Comparison of ENCODE assay signal across 9 cellular contexts in the genomic region with DNA sequence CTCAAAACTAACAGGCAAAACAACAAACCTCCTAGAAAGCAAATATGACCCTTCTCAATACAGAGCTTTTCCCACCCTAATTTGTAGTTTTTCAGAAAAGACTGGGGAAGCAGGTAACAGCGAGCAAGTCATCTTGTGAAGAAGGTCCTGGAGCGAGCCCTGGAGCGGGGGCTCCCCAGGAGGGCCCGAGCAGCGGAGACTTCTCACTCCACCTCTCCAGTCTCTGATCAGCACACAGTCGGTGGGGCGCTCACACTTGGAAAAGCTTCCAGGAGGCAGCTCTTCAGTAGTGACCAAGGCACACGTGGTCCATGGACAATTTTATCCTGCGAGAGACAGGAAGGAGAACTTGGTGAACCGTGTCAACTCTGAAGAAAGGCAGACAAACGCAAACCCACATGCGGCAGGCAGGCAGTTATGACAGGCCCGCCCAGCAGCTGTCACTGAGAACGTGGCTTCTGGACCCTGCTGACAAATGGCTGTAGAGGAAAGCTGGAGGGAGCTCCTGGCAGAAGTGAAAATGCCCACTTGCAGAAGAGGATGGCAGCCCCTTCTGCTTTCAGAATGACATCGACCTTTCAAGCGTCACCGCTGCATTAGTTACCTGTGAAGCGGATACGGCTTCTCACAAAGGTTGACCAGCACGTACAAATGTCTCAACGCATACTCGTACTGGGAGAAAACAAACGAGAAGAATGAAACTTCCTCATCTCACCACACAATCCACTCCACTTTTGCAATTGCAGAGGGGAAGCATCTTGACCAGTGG. TPM values are rescaled to one million over a fixed set of nuclear protein-coding genes. Genes with fewer than 3 reads are reported as not detected.
A peak's percentile ranks its signal among the peaks of the same experiment; 100 is the strongest.
DNase-seq lines count a peak whose midpoint lies in the region; ATAC-seq, FAIRE-seq and TF ChIP-seq lines count a peak whose summit lies in the region.
"Had no signal": no experiment of that assay in that cellular context is flagged by ENCODE, and none has a peak within 500 bp of the region (broad histone marks: within the 10 kb centered on the region; RNA-seq: fewer than 3 reads in every experiment).

No MANE protein-coding gene starts in this region.

- TF ChIP-seq EP300 in GM12878 (IDR thresholded peaks at IDR 0.05; ENCODE audit: borderline replicate concordance in 1 of 2, control insufficient read depth in 1 of 2, low read depth in 2 of 2, low read length in 2 of 2) (peak; percentile 50 to 70; a peak in 3 of 4 replicates), tibial nerve (IDR thresholded peaks at IDR 0.05) (peak; percentile 63 to 70)

- RAD21 ChIA-PET in GM12878 (lab: Charles Lee; ENCODE audit: unreplicated experiment), result interaction anchor here (0.7 to 1.9 kb wide), 6 partner anchors 26 to 115 kb away, joined by 3 to 10 read pairs (median 4); no protein-coding TSS in a partner anchor

- peaks cover 26% of the 10 kb centered on the region for H3K4me1 ChIP-seq in GM12878 (ENCODE audit: control insufficient read depth, insufficient read depth, low read length)
- H3K4me1 ChIP-seq in tibial nerve, result peaks cover 0 to 7% (median 2%) of the 10 kb centered on the region in 4 donors

- H3K4me3 ChIP-seq in GM12878, result 0 out of 2 replicates have a peak overlapping the region, but pooled peaks have one; percentile 2
- H3K4me3 ChIP-seq in tibial nerve, result no peak overlapping the region

- TF ChIP-seq POLR2A in GM12878 (IDR thresholded peaks at IDR 0.05; ENCODE audit: low read depth, low read length) (no peak), tibial nerve (IDR thresholded peaks at IDR 0.05) (no peak), H54 (IDR thresholded peaks at IDR 0.05; ENCODE audit: low read depth, low read length) (no peak)

- intact Hi-C loops in Right ventricle myocardium superior (cut with DNase I), result no loop called here
- intact Hi-C loops in cardiac septum (cut with DNase I), result no loop called here
- intact Hi-C loops in GM12878 (cut with micrococcal nuclease; ENCODE audit: unreplicated experiment), result loop anchor here (5.0 kb wide), 1 partner anchor 43 kb away; the partner anchor contains the start of gene LGMN

- SMC1A ChIA-PET in GM12878 (lab: Charles Lee; ENCODE audit: uncharacterized antibody, unreplicated experiment), result interaction anchor here (0.6 to 2.4 kb wide), 19 partner anchors 9 to 585 kb away, joined by 3 to 10 read pairs (median 4); no protein-coding TSS in a partner anchor

- H3K27me3 ChIP-seq in GM12878 (replicated peaks in 1 of 2; ENCODE audit: control insufficient read depth in 2 of 2, insufficient read depth in 2 of 2, low read length in 1 of 2) (no peaks in the 10 kb centered on the region), tibial nerve (no peaks in the 10 kb centered on the region)

- H3K36me3 ChIP-seq in GM12878 (ENCODE audit: control insufficient read depth in 2 of 2, insufficient read depth in 2 of 2, low read length in 1 of 2) (peaks cover 0 to 6% of the 10 kb centered on the region in 2 experiments; a peak in 1 of 4 replicates), tibial nerve (peaks cover 0 to 59% (median 0%) of the 10 kb centered on the region in 3 donors)

- DNase-seq in Right ventricle myocardium superior, result no peak
- no peak for DNase-seq in cardiac septum (ENCODE audit: low spot score)
- DNase-seq in GM12878 (ENCODE audit: low read depth, low spot score), result peak; percentile 92
- DNase-seq in tibial nerve (ENCODE audit: low spot score in 2 of 2), result peak in 1 of 2 donors; percentile 38
- DNase-seq in superior temporal gyrus (ENCODE audit: extremely low spot score), result no peak
- no peak for DNase-seq in T1000 (lab: John Stamatoyannopoulos, UW)
- no peak for DNase-seq in H54 (ENCODE audit: insufficient read length, low spot score)

- TF ChIP-seq CTCF in GM12878 (IDR thresholded peaks at IDR 0.05 in 2 of 3, conservative IDR thresholded peaks at IDR 0.05 in 1 of 3; ENCODE audit: control insufficient read depth in 2 of 3, extremely low read depth in 1 of 3, insufficient read depth in 1 of 3, low read depth in 3 of 3, low read length in 3 of 3), result no peak
- no peak for TF ChIP-seq CTCF in tibial nerve (IDR thresholded peaks at IDR 0.05)

- CTCF ChIA-PET in GM12878 (lab: Yijun Ruan, JAX), result interaction anchor here (0.6 to 1.7 kb wide), 9 partner anchors 9 to 664 kb away, joined by 3 to 7 read pairs (median 4); no protein-coding TSS in a partner anchor

- POLR2A ChIA-PET in GM12878 (lab: Charles Lee), result interaction anchor here (0.8 to 1.8 kb wide), 6 partner anchors 27 to 127 kb away, joined by 3 to 7 read pairs (median 4); partner anchors contain the start of gene LGMN

- peak; percentile 97 for FAIRE-seq in GM12878 (lab: Jason Lieb, UNC)
- no peak for FAIRE-seq in H54 (lab: Jason Lieb, UNC)
- FAIRE-seq: astrocyte had no signal

- no peaks in the 10 kb centered on the region for H4K20me1 ChIP-seq in GM12878 (ENCODE audit: control insufficient read depth, insufficient read depth)

- peak overlapping the region; percentile 58 for H3K4me2 ChIP-seq in GM12878 (ENCODE audit: control insufficient read depth, insufficient read depth)

- H3K9ac ChIP-seq in GM12878 (ENCODE audit: control insufficient read depth, insufficient read depth, low read length), result 0 out of 2 replicates have a peak overlapping the region, but pooled peaks have one; percentile 1

- in situ Hi-C loops in GM12878 (cut with MboI), result no loop called here

- BruUV-seq in GM12878 (replicated peaks; lab: Mats Ljungman, UMichigan), result TSS peak; percentile 61

- H3K27ac ChIP-seq in GM12878 (ENCODE audit: control insufficient read depth, insufficient read depth), result peak overlapping the region; percentile 29; the same call in 1 of the 2 replicates
- peak overlapping the region in 1 of 4 donors; percentile 42 for H3K27ac ChIP-seq in tibial nerve

- H2AFZ ChIP-seq in GM12878 (ENCODE audit: control insufficient read depth, low read depth, low read length), result no peak overlapping the region

- 6% methylated on average over 23 of the region's 23 CpGs for WGBS in GM12878 (ENCODE audit: insufficient coverage, insufficient replicate concordance, low lambda C conversion rate, missing lambda C conversion rate)
- WGBS in tibial nerve, 2 donors, result 81 to 84% methylated on average over 23 of the region's 23 CpGs

- H3K9me3 ChIP-seq in GM12878 (replicated peaks; ENCODE audit: control insufficient read depth, insufficient read depth, low read length) (no peaks in the 10 kb centered on the region), tibial nerve (no peaks in the 10 kb centered on the region)

- TF ChIP-seq RAD21 in GM12878 (IDR thresholded peaks at IDR 0.05; ENCODE audit: insufficient read depth, low read depth, low read length), result no peak

- no peaks in the 10 kb centered on the region for H3K79me2 ChIP-seq in GM12878 (ENCODE audit: control insufficient read depth, insufficient read depth, low read length)

- ATAC-seq in Right ventricle myocardium superior (ENCODE audit: poor library complexity) (peak; percentile 53), HG03103 (IDR thresholded peaks at IDR 0.05; ENCODE audit: low read depth, unreplicated experiment) (peak; percentile 89), GM12878 (peak; percentile 97)

TF ChIP-seq in GM12878, 131 proteins besides CTCF, POLR2A, EP300 and RAD21 (continues in another document):
- TF ChIP-seq SMAD1 (IDR thresholded peaks at IDR 0.05; ENCODE audit: low read depth, partially characterized antibody), result no peak
- TF ChIP-seq NFIC (IDR thresholded peaks at IDR 0.05; ENCODE audit: low read depth, low read length), result 0 out of 2 replicates have a peak, but pooled peaks have one; percentile 54
- TF ChIP-seq KAT2A (conservative IDR thresholded peaks at IDR 0.05; ENCODE audit: control insufficient read depth, low read depth, low read length), result no peak
- TF ChIP-seq PBX3 (IDR thresholded peaks at IDR 0.05; ENCODE audit: insufficient replicate concordance, low read depth, low read length), result peak; percentile 82
- TF ChIP-seq HCFC1 (IDR thresholded peaks at IDR 0.05; ENCODE audit: low read length), result no peak
- no peak for TF ChIP-seq FOXK2 (IDR thresholded peaks at IDR 0.05)
- TF ChIP-seq BACH1 (IDR thresholded peaks at IDR 0.05; ENCODE audit: borderline replicate concordance), result peak; percentile 21; the same call in 1 of the 2 replicates
- TF ChIP-seq CHD1 (IDR thresholded peaks at IDR 0.05; ENCODE audit: low read depth, low read length), result no peak
- TF ChIP-seq HDAC6 (IDR thresholded peaks at IDR 0.05; ENCODE audit: unreplicated experiment), result no peak
- TF ChIP-seq ZNF24 (IDR thresholded peaks at IDR 0.05), result no peak
- TF ChIP-seq MEF2A (IDR thresholded peaks at IDR 0.05; ENCODE audit: insufficient read depth, low read depth, low read length), result no peak

RNA-seq across cellular contexts. Expression of gene LGMN, which starts 44.2 kb away (rescaled TPM):
- total RNA-seq in Right ventricle myocardium superior (106 TPM), cardiac septum (81.8 TPM), GM12878 (2014; rRNA removed) (3.7 and 4.2 TPM in 2 replicates), GM12878 (2014; rRNA removed; fragmentation: Illumina TruSeq; extraction: Trizol) (2.6 and 3.4 TPM in 2 replicates), GM12878 (2021) (3.3 and 3.5 TPM in 2 replicates), tibial nerve (10 to 100 TPM; 61.8 to 77.3 (median 72.6) TPM)
- total RNA-seq in GM12878 (2013; cell fraction: nucleolus; rRNA removed), result 344 and 379 TPM in 2 replicates
- 39.2 TPM for polyA plus RNA-seq in GM12878 (2011; ENCODE audit: low read depth)
- polyA plus RNA-seq in GM12878 (2011; rRNA removed) (134 and 192 TPM in 2 replicates), GM12878 (2014; fragmentation: Illumina TruSeq; extraction: Trizol) (4.3 and 4.4 TPM in 2 replicates), GM12878 (2014; fragmentation: Nextera tagmentation; extraction: Ambion mirVana) (1 to 10 TPM in 1 of 2 experiments, under 1 TPM in 1; 0.71 to 1.1 TPM), GM12878 (2014; rRNA removed) (3.4 and 3.9 TPM in 2 replicates), GM12878 (2016; fragmentation: Nextera tagmentation; extraction: Ambion mirVana) (10 to 100 TPM; 11.1 to 11.3 TPM)
- polyA plus RNA-seq in GM12878 (2011; cell fraction: cytosol; rRNA removed), result 157 and 254 TPM in 2 replicates
- 130 and 231 TPM in 2 replicates for polyA plus RNA-seq in GM12878 (2011; cell fraction: nucleus; rRNA removed)
- polyA plus RNA-seq in GM12878 (2012), result 66.3 and 79.3 TPM in 2 replicates
- 119 and 127 TPM in 2 replicates for polyA minus RNA-seq in GM12878 (2011; rRNA and poly(A)+ RNA removed)
- 25.0 and 25.4 TPM in 2 replicates for polyA minus RNA-seq in GM12878 (2011; cell fraction: cytosol; rRNA and poly(A)+ RNA removed)
- 37.6 and 39.7 TPM in 2 replicates for polyA minus RNA-seq in GM12878 (2011; cell fraction: nucleus; rRNA and poly(A)+ RNA removed)
